In genomic region chr16:970766-971581, GRCh38 we compare ENCODE assay signal across 1 cellular context.
A peak's percentile ranks its signal among the peaks of the same experiment; 100 is the strongest.
TF ChIP-seq lines count a peak whose summit lies in the region.

LMF1 (minus strand) TSS chr16:970984; CDS start chr16:970980, 4 bp downstream.

TF ChIP-seq in HepG2, 621 proteins besides CTCF, POLR2A, EP300 and RAD21 (continued from another document and continues in another):
- TF ChIP-seq ZNF318 (CRISPR knock-in tag; IDR thresholded peaks at IDR 0.05) (no peak), HOXA9 (CRISPR knock-in tag; IDR thresholded peaks at IDR 0.05; ENCODE audit: borderline replicate concordance) (peak; percentile 19; the same call in 1 of the 2 replicates), ZNF557 (CRISPR knock-in tag; IDR thresholded peaks at IDR 0.05) (no peak), FOXA3 (CRISPR knock-in tag; IDR thresholded peaks at IDR 0.05) (no peak), HMGXB4 (CRISPR knock-in tag; IDR thresholded peaks at IDR 0.05; ENCODE audit: borderline replicate concordance in 1 of 2, low read depth in 1 of 2) (peak in 1 of 2 experiments; percentile 55; a peak in 3 of 4 replicates), ZNF83 (CRISPR knock-in tag; IDR thresholded peaks at IDR 0.05; ENCODE audit: borderline replicate concordance) (peak; percentile 55; the same call in 1 of the 2 replicates), KLF13 (CRISPR knock-in tag; IDR thresholded peaks at IDR 0.05) (peak; percentile 77; the same call in 1 of the 2 replicates), HNF1A (IDR thresholded peaks at IDR 0.05; ENCODE audit: low read depth) (no peak), HNF1A (CRISPR knock-in tag; IDR thresholded peaks at IDR 0.05; ENCODE audit: borderline replicate concordance) (peak; percentile 61; the same call in 1 of the 2 replicates), ZFY (CRISPR knock-in tag; IDR thresholded peaks at IDR 0.05) (peak; percentile 87), NR0B2 (CRISPR knock-in tag; IDR thresholded peaks at IDR 0.05) (no peak; the same call in none of the 2 replicates), SOX13 (IDR thresholded peaks at IDR 0.05) (no peak), SOX13 (CRISPR knock-in tag; conservative IDR thresholded peaks at IDR 0.05 in 1 of 2, IDR thresholded peaks at IDR 0.05 in 1 of 2) (peak in 1 of 2 experiments; percentile 38; a peak in 1 of 4 replicates), ZXDC (CRISPR knock-in tag; IDR thresholded peaks at IDR 0.05) (no peak), EEA1 (CRISPR knock-in tag; IDR thresholded peaks at IDR 0.05; ENCODE audit: borderline replicate concordance) (peak; percentile 74; the same call in 1 of the 2 replicates), MED1 (CRISPR knock-in tag; IDR thresholded peaks at IDR 0.05) (peak; percentile 70), SUZ12 (IDR thresholded peaks at IDR 0.05; ENCODE audit: low read depth, low read length) (no peak), CHD2 (IDR thresholded peaks at IDR 0.05; ENCODE audit: low read depth, low read length) (no peak), FOXO4 (CRISPR knock-in tag; conservative IDR thresholded peaks at IDR 0.05) (no peak), ZSCAN5A (CRISPR knock-in tag; IDR thresholded peaks at IDR 0.05; ENCODE audit: borderline replicate concordance) (no peak), ZNF761 (CRISPR knock-in tag; conservative IDR thresholded peaks at IDR 0.05) (0 out of 2 replicates have a peak, but pooled peaks have one; percentile 64), PCBP1 (IDR thresholded peaks at IDR 0.05; ENCODE audit: borderline replicate concordance, low read depth, low read length) (0 out of 2 replicates have a peak, but pooled peaks have one; percentile 79), IRF2 (CRISPR knock-in tag; IDR thresholded peaks at IDR 0.05) (no peak), ATF1 (CRISPR knock-in tag; IDR thresholded peaks at IDR 0.05) (no peak), ZNF569 (CRISPR knock-in tag; IDR thresholded peaks at IDR 0.05; ENCODE audit: borderline replicate concordance) (0 out of 2 replicates have a peak, but pooled peaks have one; percentile 16), U2AF2 (IDR thresholded peaks at IDR 0.05; ENCODE audit: low read depth, low read length) (no peak)
